Comparison of ENCODE assay signal across 8 cellular contexts in the genomic region with DNA sequence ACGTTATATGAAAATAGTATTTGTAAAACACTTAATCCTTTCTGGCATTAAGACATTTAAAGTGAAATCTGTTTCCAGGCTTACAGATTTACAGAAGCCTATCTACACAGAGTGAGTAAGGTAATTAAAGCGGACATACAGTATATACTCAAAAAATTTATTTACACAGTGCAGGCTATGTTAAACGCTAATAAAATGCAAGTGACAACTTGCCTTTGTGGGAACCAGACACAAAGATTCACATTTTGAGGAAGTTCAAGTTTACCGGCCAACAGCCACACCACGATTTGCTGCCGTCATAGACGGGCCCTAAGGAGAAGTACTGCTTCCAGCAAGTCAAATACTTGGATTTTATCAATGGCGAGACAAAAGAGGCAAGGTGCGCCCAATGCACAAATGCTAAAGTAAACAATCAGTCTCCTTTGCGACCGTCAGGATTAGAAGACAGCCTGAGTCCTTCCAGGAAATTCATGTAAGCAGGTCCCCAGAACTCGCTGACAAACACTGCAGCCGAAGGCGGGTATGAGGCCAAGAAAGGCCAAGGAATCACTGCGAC. TPM values are rescaled to one million over a fixed set of nuclear protein-coding genes. Genes with fewer than 3 reads are reported as not detected.
A peak's percentile ranks its signal among the peaks of the same experiment; 100 is the strongest.
DNase-seq lines count a peak whose midpoint lies in the region; ATAC-seq and TF ChIP-seq lines count a peak whose summit lies in the region.

No MANE protein-coding gene starts in this region.

- intact Hi-C loops in thyroid gland (cut with DNase I), result no loop called here

- H3K4me3 ChIP-seq in astrocyte of the spinal cord (ENCODE audit: low read depth, low read length) (peak overlapping the region; percentile 95), thyroid gland (replicated peaks in 1 of 3) (peak overlapping the region; percentile 56 to 94 (median 89))

- TF ChIP-seq CTCF in astrocyte of the spinal cord (IDR thresholded peaks at IDR 0.05; ENCODE audit: low read depth, low read length) (no peak), thyroid gland (IDR thresholded peaks at IDR 0.05) (no peak)

- H3K27ac ChIP-seq in layer of hippocampus (ENCODE audit: low read depth, low read length), result peak overlapping the region; percentile 99
- peak overlapping the region; percentile 82 to 95 (median 89) for H3K27ac ChIP-seq in thyroid gland

- no peaks in the 10 kb centered on the region for H3K27me3 ChIP-seq in layer of hippocampus (ENCODE audit: control insufficient read depth, insufficient read depth, low read length)
- H3K27me3 ChIP-seq in thyroid gland, result no peaks in the 10 kb centered on the region

- WGBS in thyroid gland, 2 donors, result 4 to 5% methylated on average over 15 of the region's 15 CpGs

- ATAC-seq in HG02759 (IDR thresholded peaks at IDR 0.05; ENCODE audit: unreplicated experiment), result no peak

- H3K36me3 ChIP-seq in thyroid gland, result no peaks in the 10 kb centered on the region

- no peak for TF ChIP-seq POLR2A in thyroid gland (IDR thresholded peaks at IDR 0.05)

- in situ Hi-C loops in astrocyte of the spinal cord (cut with HindIII; ENCODE audit: low sequenced_read_pairs), result no loop called here

- DNase-seq in NCI-H510A treated with DMSO at 0.1 percent for 48 hours (lab: John Stamatoyannopoulos, UW), result peak; percentile 47
- DNase-seq in NCI-H510A (lab: John Stamatoyannopoulos, UW), result no peak
- DNase-seq in astrocyte of the spinal cord (ENCODE audit: low read depth, low spot score), result peak; percentile 29
- no peak for DNase-seq in thyroid gland
- DNase-seq in 8988T, result no peak
- no peak for DNase-seq in NCI-H2081 (lab: John Stamatoyannopoulos, UW)

- peaks cover 20 to 23% of the 10 kb centered on the region in 2 donors for H3K4me1 ChIP-seq in thyroid gland

- no peaks in the 10 kb centered on the region for H3K9me3 ChIP-seq in thyroid gland

RNA-seq across cellular contexts. Expression of gene VPS35, which starts 0.8 kb away (rescaled TPM):
- 10 to 100 TPM; 52.8 to 71.6 (median 62.6) TPM for total RNA-seq in thyroid gland

RNA-seq across cellular contexts. Expression of gene ORC6, which starts 1.3 kb away (rescaled TPM):
- 1 to 10 TPM in 3 of 4 donors, under 1 TPM in 1; 0.27 to 4.0 (median 1.7) TPM for total RNA-seq in thyroid gland

RNA-seq across cellular contexts. Expression of gene MYLK3, which starts 60.0 kb away (rescaled TPM):
- total RNA-seq in thyroid gland, result under 1 TPM in 3 of 4 donors, not detected in 1; 0.10 to 0.27 (median 0.11) TPM

Comparison
In these comparisons a context has a peak if more than half of its experiments do, and no peak if none do; other contexts are left out.
1. DNase-seq: peak in NCI-H510A treated with DMSO at 0.1 percent for 48 hours (single experiment) and astrocyte of the spinal cord (single experiment); none in NCI-H510A (single experiment), thyroid gland (0 of 2), 8988T (single experiment) and NCI-H2081 (0 of 2).